9 cellular contexts compared by ENCODE assay signal in the genomic region with DNA sequence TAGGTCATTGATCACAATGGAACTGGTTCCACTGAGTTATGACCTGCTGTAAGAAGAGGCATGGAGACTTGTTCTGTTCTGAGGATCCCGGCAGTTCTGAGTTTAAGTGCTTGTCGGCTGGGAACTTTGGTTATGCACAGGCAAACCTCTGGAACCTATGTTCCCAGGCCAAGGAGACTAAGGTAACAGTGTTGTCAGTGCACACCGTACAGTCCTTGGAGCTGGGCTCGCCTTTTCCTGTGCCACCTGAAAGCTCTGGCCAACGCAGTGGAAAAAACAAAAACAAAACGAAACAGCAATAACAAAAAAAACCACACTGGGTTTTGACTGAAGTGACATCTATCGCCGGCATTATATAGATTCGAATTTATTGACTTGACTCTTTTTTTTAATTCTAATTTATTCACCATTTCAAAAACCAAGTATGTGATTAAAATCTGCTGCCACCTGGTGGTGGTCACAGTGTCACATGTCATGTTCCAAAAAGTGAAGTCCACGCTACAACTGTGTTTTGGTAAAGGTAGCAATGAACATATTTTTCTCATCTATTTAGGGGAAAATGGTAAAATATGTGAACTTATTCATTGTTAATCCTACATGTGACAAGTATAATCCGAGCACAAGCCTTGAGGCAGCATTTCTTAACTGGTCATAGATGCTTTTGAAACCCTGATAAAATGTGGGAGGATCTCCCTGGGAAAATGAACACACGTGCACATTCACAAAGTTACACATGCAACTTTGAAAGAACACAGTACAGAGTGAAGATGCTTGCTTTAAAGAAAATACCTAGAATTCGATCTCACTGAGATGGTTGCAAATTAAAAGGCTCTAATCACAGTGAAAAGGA.
DNase-seq lines count a peak whose midpoint lies in the region; ATAC-seq and TF ChIP-seq lines count a peak whose summit lies in the region.
"Had no signal": no experiment of that assay in that cellular context is flagged by ENCODE, and none has a peak within 500 bp of the region (broad histone marks: within the 10 kb centered on the region; RNA-seq: fewer than 3 reads in every experiment).

No MANE protein-coding gene starts in this region.

- peak in 4 of 7 experiments; percentile 9 to 35 (median 26) for DNase-seq in CD8-positive, alpha-beta T cell
- DNase-seq in HCT116 (ENCODE audit: low read depth, low spot score) = peak; percentile 8
- peak; percentile 7 for DNase-seq in SW480 (ENCODE audit: low spot score)
- DNase-seq in epithelial cell of proximal tubule (ENCODE audit: low read depth) = no peak
- DNase-seq in pons (ENCODE audit: low spot score) = peak; percentile 53
- DNase-seq in 8988T = no peak

- H2AFZ ChIP-seq in HCT116 (ENCODE audit: low read depth, low read length, poor library complexity, severe bottlenecking) = no peak overlapping the region

- H3K4me1 Mint-ChIP-seq in CD8-positive, alpha-beta T cell (ENCODE audit: low read depth) = no peaks in the 10 kb centered on the region
- H3K4me1 Mint-ChIP-seq: memory B cell had no signal

- intact Hi-C loops in CD8-positive, alpha-beta T cell (cut with DNase I, micrococcal nuclease) = loop anchor here in 1 of 2 experiments (1.0 kb wide), 1 partner anchor 1597 kb away; no protein-coding TSS in a partner anchor
- intact Hi-C loops in HCT116 (cut with micrococcal nuclease) = loop anchor here (1.0 to 5.0 kb wide), 2 partner anchors 225 to 333 kb away; no protein-coding TSS in a partner anchor

- H3K27ac Mint-ChIP-seq in CD8-positive, alpha-beta T cell = no peak overlapping the region
- H3K27ac Mint-ChIP-seq: memory B cell had no signal

- H3K27ac ChIP-seq in CD8-positive, alpha-beta T cell (ENCODE audit: low read depth, low read length) = no peak overlapping the region
- no peak overlapping the region for H3K27ac ChIP-seq in HCT116 (ENCODE audit: low read depth, low read length)

- no peaks in the 10 kb centered on the region for H3K36me3 ChIP-seq in CD8-positive, alpha-beta T cell (ENCODE audit: insufficient read depth, low read length)
- H3K36me3 ChIP-seq in HCT116 (ENCODE audit: control insufficient read depth in 1 of 2, insufficient read depth in 2 of 2, low read length in 2 of 2) = no peaks in the 10 kb centered on the region

- H3K4me3 Mint-ChIP-seq in CD8-positive, alpha-beta T cell = no peak overlapping the region
- H3K4me3 Mint-ChIP-seq: memory B cell had no signal

- H3K27me3 ChIP-seq in CD8-positive, alpha-beta T cell (ENCODE audit: insufficient read depth, low read length) = no peaks in the 10 kb centered on the region
- no peaks in the 10 kb centered on the region for H3K27me3 ChIP-seq in HCT116 (ENCODE audit: insufficient read depth, low read length)

- no peak for ATAC-seq in CD8-positive, alpha-beta T cell
- ATAC-seq in HCT116 = 0 out of 2 replicates have a peak, but pooled peaks have one; percentile 38
- ATAC-seq in HG03460 (IDR thresholded peaks at IDR 0.05; ENCODE audit: unreplicated experiment) = no peak
- no peak for ATAC-seq in HG02852 (IDR thresholded peaks at IDR 0.05; ENCODE audit: unreplicated experiment)

- H3K4me1 ChIP-seq in CD8-positive, alpha-beta T cell (ENCODE audit: insufficient read depth, low read length) = no peaks in the 10 kb centered on the region
- H3K4me1 ChIP-seq in HCT116 (ENCODE audit: control insufficient read depth in 1 of 2, insufficient read depth in 2 of 2, low read length in 2 of 2) = no peaks in the 10 kb centered on the region

- H3K27me3 Mint-ChIP-seq in CD8-positive, alpha-beta T cell (ENCODE audit: low read depth) = peaks cover 20% of the 10 kb centered on the region

- TF ChIP-seq POLR2A in HCT116 (IDR thresholded peaks at IDR 0.05; ENCODE audit: borderline replicate concordance, extremely low read depth, insufficient read depth, insufficient read length) = no peak

- RAD21 ChIA-PET in HCT116 (lab: Charles Lee; ENCODE audit: low non-redundant PET in 1 of 2, low total read pairs in 2 of 2, uncharacterized antibody in 2 of 2, unreplicated experiment in 2 of 2) = no interaction called here

- no peak overlapping the region for H3K4me3 ChIP-seq in CD8-positive, alpha-beta T cell (ENCODE audit: low read depth, low read length)
- H3K4me3 ChIP-seq in HCT116 (replicated peaks in 1 of 2; ENCODE audit: low read depth in 1 of 2, low read length in 2 of 2) (no peak overlapping the region), epithelial cell of proximal tubule (ENCODE audit: low read depth, low read length) (no peak overlapping the region)

- no peaks in the 10 kb centered on the region for H4K20me1 ChIP-seq in HCT116 (ENCODE audit: insufficient read depth)

- BruUV-seq in HCT116 (replicated peaks; lab: Mats Ljungman, UMichigan) = no TSS peak

- CTCF ChIA-PET in CD8-positive, alpha-beta T cell (lab: Charles Lee) = interaction anchor here (1.0 kb wide), 2 partner anchors 12 to 19 kb away, joined by 3 to 5 read pairs; no protein-coding TSS in a partner anchor
- CTCF ChIA-PET in HCT116 (lab: Charles Lee) = no interaction called here

- peak; percentile 62 for TF ChIP-seq CTCF in CD8-positive, alpha-beta T cell (IDR thresholded peaks at IDR 0.05)
- TF ChIP-seq CTCF in HCT116 (IDR thresholded peaks at IDR 0.05 in 2 of 3, conservative IDR thresholded peaks at IDR 0.05 in 1 of 3; ENCODE audit: borderline replicate concordance in 1 of 3, insufficient read depth in 1 of 3, low read depth in 2 of 3, low read length in 2 of 3) (peak; percentile 35 to 62 (median 40); a peak in 4 of 6 replicates), epithelial cell of proximal tubule (conservative IDR thresholded peaks at IDR 0.05; ENCODE audit: low read depth, low read length) (peak; percentile 73)

- no peaks in the 10 kb centered on the region for H3K36me3 Mint-ChIP-seq in CD8-positive, alpha-beta T cell

- POLR2A ChIA-PET in CD8-positive, alpha-beta T cell (lab: Charles Lee) = no interaction called here
- POLR2A ChIA-PET in HCT116 (lab: Charles Lee) = no interaction called here

- H3K9me3 Mint-ChIP-seq in CD8-positive, alpha-beta T cell = peaks cover 3% of the 10 kb centered on the region

- H3K79me2 ChIP-seq in HCT116 (ENCODE audit: insufficient read depth, low read length) = no peaks in the 10 kb centered on the region

- no peak overlapping the region for H3K4me2 ChIP-seq in HCT116 (ENCODE audit: low read length)

- TF ChIP-seq RAD21 in HCT116 (IDR thresholded peaks at IDR 0.05; ENCODE audit: low read depth) = peak; percentile 52

- no peaks in the 10 kb centered on the region for H3K9me3 ChIP-seq in CD8-positive, alpha-beta T cell (ENCODE audit: low read length)
- no peaks in the 10 kb centered on the region for H3K9me3 ChIP-seq in HCT116 (ENCODE audit: control insufficient read depth in 1 of 2, insufficient read depth in 1 of 2, low read depth in 1 of 2, low read length in 2 of 2)

- no peaks in the 10 kb centered on the region for H3K9me2 ChIP-seq in HCT116 (ENCODE audit: insufficient read depth)

- H3K9ac ChIP-seq in HCT116 (ENCODE audit: low read length) = no peak overlapping the region

TF ChIP-seq in HCT116, 20 proteins besides CTCF, POLR2A, EP300 and RAD21:
- no peak for TF ChIP-seq CBX3 (IDR thresholded peaks at IDR 0.05; ENCODE audit: low read depth)
- no peak for TF ChIP-seq ELF1 (IDR thresholded peaks at IDR 0.05; ENCODE audit: borderline replicate concordance, low read depth)
- TF ChIP-seq MAX (IDR thresholded peaks at IDR 0.05) = no peak
- no peak for TF ChIP-seq REST (IDR thresholded peaks at IDR 0.05; ENCODE audit: low read depth)
- no peak for TF ChIP-seq ZFX (IDR thresholded peaks at IDR 0.05)
- TF ChIP-seq FOSL1 (IDR thresholded peaks at IDR 0.05; ENCODE audit: low read depth) = no peak
- TF ChIP-seq ZNF274 (IDR thresholded peaks at IDR 0.05; ENCODE audit: low read depth, low read length) = no peak
- no peak for TF ChIP-seq JUND (IDR thresholded peaks at IDR 0.05)
- no peak for TF ChIP-seq TCF7L2 (IDR thresholded peaks at IDR 0.05; ENCODE audit: borderline replicate concordance, extremely low read depth, insufficient read depth, insufficient read length)
- TF ChIP-seq POLR2AphosphoS5 (IDR thresholded peaks at IDR 0.05; ENCODE audit: low read depth, low read length) = no peak
- no peak for TF ChIP-seq SP1 (IDR thresholded peaks at IDR 0.05; ENCODE audit: low read depth)
- TF ChIP-seq EZH2phosphoT487 (IDR thresholded peaks at IDR 0.05; ENCODE audit: borderline replicate concordance) = no peak
TF ChIP-seq in HCT116: peak in this region for 0.

Comparison
In these comparisons a context has a peak if more than half of its experiments do, and no peak if none do; other contexts are left out.
1. DNase-seq: peak in CD8-positive, alpha-beta T cell (4 of 7), HCT116 (single experiment), SW480 (single experiment) and pons (single experiment); none in epithelial cell of proximal tubule (single experiment) and 8988T (single experiment).
2. Peak in every context shown above with its lines, with median percentiles within 50 percentile points of each other: CTCF ChIP-seq.